22 cellular contexts compared by ENCODE assay signal in the genomic region with DNA sequence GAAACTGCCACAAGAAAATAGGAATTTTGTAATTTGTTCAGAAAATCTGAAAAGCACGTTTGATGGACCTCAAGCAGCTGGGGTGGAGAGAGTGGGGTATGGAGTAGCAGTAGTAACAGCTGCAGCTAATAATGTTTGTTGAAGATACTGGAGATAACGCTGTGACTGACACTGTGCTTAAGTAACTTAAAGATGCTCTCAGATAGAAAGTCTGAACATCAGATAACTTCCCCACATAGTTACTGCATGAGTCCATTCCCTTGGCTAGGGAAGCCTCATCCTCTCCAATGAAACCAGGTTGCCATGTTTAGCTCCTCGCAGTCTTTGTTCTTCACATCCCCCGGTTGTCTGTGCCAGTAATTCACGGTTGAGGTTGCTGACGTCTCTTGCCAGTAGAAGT. TPM values are rescaled to one million over a fixed set of nuclear protein-coding genes. Genes with fewer than 3 reads are reported as not detected.
"Had no signal": no experiment of that assay in that cellular context is flagged by ENCODE, and none has a peak within 500 bp of the region (broad histone marks: within the 10 kb centered on the region; RNA-seq: fewer than 3 reads in every experiment).

No MANE protein-coding gene starts in this region.

- H3K9me3 ChIP-seq: MG63 had no signal

- ATAC-seq: HepG2, SK-N-SH treated with all-trans-retinoic acid at 6 μM for 48 hours had no signal

- H3K4me3 ChIP-seq: MG63 had no signal

- H3K36me3 ChIP-seq: MG63 had no signal

- DNase-seq: IMR-90, Karpas-422, KG1, MG63, NCI-H1092, NCI-H1105 treated with DMSO at 0.1 percent for 48 hours, NCI-H1417 treated with DMSO at 0.1 percent for 48 hours, NCI-H1694, NCI-H187 treated with DMSO at 0.1 percent for 48 hours, NCI-H2081, NCI-H2107, NCI-H2227 treated with DMSO at 0.1 percent for 48 hours, NCI-H524, NCI-H69, NCI-H774, Right ventricle myocardium superior, RPMI8226, SIG-M5 had no signal

RNA-seq across cellular contexts. Expression of gene RMST, which starts 24.9 kb away (rescaled TPM):
- total RNA-seq: HT1080, IMR-90, SK-MEL-5 had no signal
- polyA plus RNA-seq: IMR-90 had no signal
